9 cellular contexts compared by ENCODE assay signal in genomic region chr3:141797167-141797773, GRCh38. TPM values are rescaled to one million over a fixed set of nuclear protein-coding genes. Genes with fewer than 3 reads are reported as not detected.
DNase-seq lines count a peak whose midpoint lies in the region; TF ChIP-seq lines count a peak whose summit lies in the region.
"Had no signal": no experiment of that assay in that cellular context is flagged by ENCODE, and none has a peak within 500 bp of the region (broad histone marks: within the 10 kb centered on the region; RNA-seq: fewer than 3 reads in every experiment).

No MANE protein-coding gene starts in this region.

- no peaks in the 10 kb centered on the region for H3K4me1 Mint-ChIP-seq in Calu3 (ENCODE audit: low read depth, unreplicated experiment)

- no peaks in the 10 kb centered on the region for H3K9me3 Mint-ChIP-seq in Calu3 (ENCODE audit: low read depth, unreplicated experiment)

- H3K36me3 Mint-ChIP-seq in Calu3 (ENCODE audit: insufficient read depth, unreplicated experiment) = no peaks in the 10 kb centered on the region

- no peaks in the 10 kb centered on the region for H3K36me3 ChIP-seq in OCI-LY3 (replicated peaks; ENCODE audit: low read depth, low read length)

- peaks cover 15% of the 10 kb centered on the region for H3K4me1 ChIP-seq in OCI-LY3 (ENCODE audit: low read length)
- H3K4me1 ChIP-seq: A549 had no signal

- no peaks in the 10 kb centered on the region for H3K9me3 ChIP-seq in OCI-LY3 (ENCODE audit: insufficient read depth, low read length)

- H2AFZ ChIP-seq in OCI-LY3 (ENCODE audit: low read depth, low read length) = peak overlapping the region; percentile 54; the same call in 1 of the 2 replicates

- no TSS peak for BruUV-seq in Calu3 (replicated peaks; lab: Mats Ljungman, UMichigan)

- peak overlapping the region; percentile 65 for H3K4me2 ChIP-seq in OCI-LY3 (ENCODE audit: low read length)
- H3K4me2 ChIP-seq: A549 had no signal

- no peaks in the 10 kb centered on the region for H4K20me1 ChIP-seq in OCI-LY3 (ENCODE audit: insufficient read depth, low read length)

- no peak overlapping the region for H3K9ac ChIP-seq in OCI-LY3 (ENCODE audit: low read length)

- no peak overlapping the region for H3K27ac ChIP-seq in OCI-LY3 (ENCODE audit: low read length)
- H3K27ac ChIP-seq: A549 had no signal

- CTCF ChIA-PET in Calu3 (lab: Charles Lee) = interaction anchor here (1.6 kb wide), 1 partner anchor 77 kb away, joined by 3 read pairs; no protein-coding TSS in a partner anchor

- no peaks in the 10 kb centered on the region for H3K79me2 ChIP-seq in OCI-LY3 (ENCODE audit: low read length)

- H3K4me3 ChIP-seq in OCI-LY3 (ENCODE audit: low read length) = no peak overlapping the region
- peak overlapping the region; percentile 20 for H3K4me3 ChIP-seq in iPS-11a (ENCODE audit: low read depth, low read length)
- H3K4me3 ChIP-seq: A549 had no signal

- TF ChIP-seq CTCF in OCI-LY3 (IDR thresholded peaks at IDR 0.05; ENCODE audit: low read depth, low read length) (no peak), Calu3 (IDR thresholded peaks at IDR 0.05; ENCODE audit: unreplicated experiment) (no peak)

- intact Hi-C loops in Calu3 (cut with micrococcal nuclease; ENCODE audit: unreplicated experiment) = no loop called here

- H3K4me3 Mint-ChIP-seq in Calu3 (ENCODE audit: low read depth, unreplicated experiment) = no peak overlapping the region

- H3K27ac Mint-ChIP-seq in Calu3 (ENCODE audit: unreplicated experiment) = no peak overlapping the region

- peaks cover 15% of the 10 kb centered on the region for H3K27me3 Mint-ChIP-seq in Calu3 (ENCODE audit: unreplicated experiment)

- H3K27me3 ChIP-seq in OCI-LY3 (ENCODE audit: low read depth, low read length) = no peaks in the 10 kb centered on the region

- DNase-seq in NCI-H2029 treated with DMSO at 0.1 percent for 48 hours (lab: John Stamatoyannopoulos, UW) = peak; percentile 8
- no peak for DNase-seq in NCI-H2029 (lab: John Stamatoyannopoulos, UW)
- peak; percentile 39 for DNase-seq in astrocyte of the hippocampus (ENCODE audit: low read depth, low spot score)
- peak; percentile 90 for DNase-seq in retina
- DNase-seq in Calu3 = no peak
- no peak for DNase-seq in NCI-H82 (lab: John Stamatoyannopoulos, UW)

RNA-seq across cellular contexts. Expression of gene GRK7, which starts 34.1 kb away (rescaled TPM):
- not detected in 2 replicates for total RNA-seq in Calu3 (2022)

RNA-seq across cellular contexts. Expression of gene RNF7, which starts 59.2 kb away (rescaled TPM):
- 108 and 113 TPM in 2 replicates for total RNA-seq in Calu3 (2022)

Comparison
In these comparisons a context has a peak if more than half of its experiments do, and no peak if none do; other contexts are left out.
1. DNase-seq: peak in NCI-H2029 treated with DMSO at 0.1 percent for 48 hours (single experiment), astrocyte of the hippocampus (single experiment) and retina (single experiment); none in NCI-H2029 (single experiment), Calu3 (single experiment) and NCI-H82 (single experiment).